8 cellular contexts compared by ENCODE assay signal in the genomic region with DNA sequence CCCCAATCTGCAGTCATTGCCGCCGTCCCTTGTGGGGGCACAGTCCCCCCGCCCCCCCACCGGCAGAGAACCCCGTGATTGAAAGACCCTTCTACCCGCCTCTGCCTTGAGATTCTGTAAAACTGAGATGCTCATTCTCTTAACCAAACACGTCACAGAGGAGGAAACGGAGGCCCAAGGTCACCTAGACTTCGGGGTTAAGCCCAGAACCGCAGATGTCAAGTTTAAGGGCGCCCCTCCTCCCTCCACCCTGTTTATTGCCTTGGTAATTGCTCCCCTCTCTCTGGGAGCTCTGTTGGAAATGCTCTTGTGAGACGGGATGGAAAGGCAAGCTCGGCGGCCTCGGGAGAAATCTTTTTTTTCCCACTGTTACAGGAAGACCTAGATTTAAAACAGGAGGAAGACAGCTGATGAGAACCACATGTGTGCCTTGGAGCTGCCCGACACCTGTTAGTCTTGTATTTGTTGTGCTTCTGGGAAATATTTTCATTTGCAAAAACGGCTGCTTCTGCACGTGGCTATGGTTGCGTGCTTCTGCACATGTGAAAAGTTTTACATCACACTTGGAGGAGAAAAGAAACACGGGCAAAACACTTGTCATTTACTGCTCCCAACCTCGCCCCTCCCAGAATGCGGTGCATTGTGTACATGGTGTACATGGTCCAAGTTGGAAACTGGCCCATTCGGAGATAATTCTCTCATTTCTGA. TPM values are rescaled to one million over a fixed set of nuclear protein-coding genes. Genes with fewer than 3 reads are reported as not detected.
A peak's percentile ranks its signal among the peaks of the same experiment; 100 is the strongest.
DNase-seq lines count a peak whose midpoint lies in the region; ATAC-seq and TF ChIP-seq lines count a peak whose summit lies in the region.

No MANE protein-coding gene starts in this region.

- TF ChIP-seq CTCF in HL-60 (IDR thresholded peaks at IDR 0.05; ENCODE audit: insufficient read depth, low read length) (no peak), epithelial cell of proximal tubule (conservative IDR thresholded peaks at IDR 0.05; ENCODE audit: low read depth, low read length) (no peak)

- peaks cover 36% of the 10 kb centered on the region for H3K4me1 Mint-ChIP-seq in T-helper 2 cell treated with Interferon-gamma antibody and Interleukin-4, amounts not matched to agents 5 μg/mL and 100 μg/mL, for 36 hours (ENCODE audit: low read depth)
- H3K4me1 Mint-ChIP-seq in naive thymus-derived CD8-positive, alpha-beta T cell: peaks cover 20 to 46% (median 42%) of the 10 kb centered on the region in 4 donors

- ATAC-seq in naive thymus-derived CD8-positive, alpha-beta T cell: peak; percentile 9 to 21
- ATAC-seq in GM19397 (IDR thresholded peaks at IDR 0.05; ENCODE audit: unreplicated experiment) (no peak), HG02759 (IDR thresholded peaks at IDR 0.05; ENCODE audit: unreplicated experiment) (no peak)

- peak overlapping the region; percentile 79 for H3K4me3 ChIP-seq in HL-60 (replicated peaks; ENCODE audit: insufficient read depth, low read length)
- H3K4me3 ChIP-seq in epithelial cell of proximal tubule (ENCODE audit: low read depth, low read length): peak overlapping the region; percentile 94

- POLR2A ChIA-PET in naive thymus-derived CD8-positive, alpha-beta T cell (lab: Charles Lee): interaction anchor here (1.2 to 4.4 kb wide), 9 partner anchors 9 to 133 kb away, joined by 3 to 40 read pairs (median 13); a partner anchor contains a TSS

- H3K27me3 ChIP-seq in HL-60 (ENCODE audit: insufficient read depth, poor library complexity, severe bottlenecking): no peaks in the 10 kb centered on the region

- peak overlapping the region; percentile 97 for H3K27ac ChIP-seq in HL-60 (replicated peaks)

- DNase-seq in Daoy (ENCODE audit: low read depth): peak; percentile 17
- DNase-seq in HL-60 (ENCODE audit: low read depth in 1 of 2, low spot score in 1 of 2): peak in 1 of 2 experiments; percentile 49
- no peak for DNase-seq in T-helper 2 cell treated with Interferon-gamma antibody and Interleukin-4, amounts not matched to agents 5 μg/mL and 100 μg/mL, for 36 hours (ENCODE audit: low spot score)
- DNase-seq in epithelial cell of proximal tubule (ENCODE audit: low read depth): no peak
- DNase-seq in naive thymus-derived CD8-positive, alpha-beta T cell: no peak
- DNase-seq in cerebellum (ENCODE audit: low spot score): no peak

- peak overlapping the region; percentile 100 for H3K27ac Mint-ChIP-seq in T-helper 2 cell treated with Interferon-gamma antibody and Interleukin-4, amounts not matched to agents 5 μg/mL and 100 μg/mL, for 36 hours
- peak overlapping the region; percentile 89 to 99 (median 98) for H3K27ac Mint-ChIP-seq in naive thymus-derived CD8-positive, alpha-beta T cell

- no peaks in the 10 kb centered on the region for H3K27me3 Mint-ChIP-seq in T-helper 2 cell treated with Interferon-gamma antibody and Interleukin-4, amounts not matched to agents 5 μg/mL and 100 μg/mL, for 36 hours (ENCODE audit: low read depth)
- no peaks in the 10 kb centered on the region for H3K27me3 Mint-ChIP-seq in naive thymus-derived CD8-positive, alpha-beta T cell

- peak overlapping the region; percentile 99 for H3K4me3 Mint-ChIP-seq in T-helper 2 cell treated with Interferon-gamma antibody and Interleukin-4, amounts not matched to agents 5 μg/mL and 100 μg/mL, for 36 hours
- H3K4me3 Mint-ChIP-seq in naive thymus-derived CD8-positive, alpha-beta T cell: peak overlapping the region; percentile 95 to 99 (median 96)

- no peaks in the 10 kb centered on the region for H3K9me3 Mint-ChIP-seq in T-helper 2 cell treated with Interferon-gamma antibody and Interleukin-4, amounts not matched to agents 5 μg/mL and 100 μg/mL, for 36 hours
- H3K9me3 Mint-ChIP-seq in naive thymus-derived CD8-positive, alpha-beta T cell: no peaks in the 10 kb centered on the region

- peaks cover 45% of the 10 kb centered on the region for H3K36me3 Mint-ChIP-seq in T-helper 2 cell treated with Interferon-gamma antibody and Interleukin-4, amounts not matched to agents 5 μg/mL and 100 μg/mL, for 36 hours (ENCODE audit: low read depth)
- peaks cover 0 to 30% (median 5%) of the 10 kb centered on the region in 3 donors for H3K36me3 Mint-ChIP-seq in naive thymus-derived CD8-positive, alpha-beta T cell

RNA-seq across cellular contexts. Expression of a gene that starts 1.1 kb away (rescaled TPM):
- total RNA-seq in Daoy (2014; rRNA removed; shearing (Covaris generic)): 5.1 and 6.2 TPM in 2 replicates
- total RNA-seq in epithelial cell of proximal tubule: 7.3 and 8.9 TPM in 2 replicates
- total RNA-seq in naive thymus-derived CD8-positive, alpha-beta T cell: 10 to 100 TPM; 16.5 to 18.5 TPM
- 1 to 10 TPM; 2.7 to 3.9 (median 3.1) TPM for polyA plus RNA-seq in naive thymus-derived CD8-positive, alpha-beta T cell
- 5.3 TPM for total RNA-seq in cerebellum

RNA-seq across cellular contexts. Expression of a gene that starts 30.8 kb away (rescaled TPM):
- 167 and 170 TPM in 2 replicates for total RNA-seq in Daoy (2014; rRNA removed; shearing (Covaris generic))
- total RNA-seq in epithelial cell of proximal tubule (96.2 and 131 TPM in 2 replicates), cerebellum (51.0 TPM)
- 100 to 1,000 TPM; 102 to 104 TPM for total RNA-seq in naive thymus-derived CD8-positive, alpha-beta T cell
- 10 to 100 TPM; 52.7 to 76.5 (median 63.9) TPM for polyA plus RNA-seq in naive thymus-derived CD8-positive, alpha-beta T cell

RNA-seq across cellular contexts. Expression of a gene that starts 31.8 kb away (rescaled TPM):
- 1.0 and 1.1 TPM in 2 replicates for total RNA-seq in Daoy (2014; rRNA removed; shearing (Covaris generic))
- 2.2 and 3.5 TPM in 2 replicates for total RNA-seq in epithelial cell of proximal tubule
- total RNA-seq in naive thymus-derived CD8-positive, alpha-beta T cell: 1 to 10 TPM; 1.5 to 2.5 TPM
- under 1 TPM in 2 of 3 donors, not detected in 1; 0.22 to 0.28 TPM for polyA plus RNA-seq in naive thymus-derived CD8-positive, alpha-beta T cell
- 11.3 TPM for total RNA-seq in cerebellum

RNA-seq across cellular contexts. Expression of a gene that starts 56.9 kb away (rescaled TPM):
- 25.4 and 30.6 TPM in 2 replicates for total RNA-seq in Daoy (2014; rRNA removed; shearing (Covaris generic))
- total RNA-seq in epithelial cell of proximal tubule: 26.9 and 33.0 TPM in 2 replicates
- 10 to 100 TPM; 31.5 to 34.2 TPM for total RNA-seq in naive thymus-derived CD8-positive, alpha-beta T cell
- 10 to 100 TPM; 13.6 to 22.3 (median 16.1) TPM for polyA plus RNA-seq in naive thymus-derived CD8-positive, alpha-beta T cell
- 29.9 TPM for total RNA-seq in cerebellum

Comparison
In these comparisons a context has a peak if more than half of its experiments do, and no peak if none do; other contexts are left out.
1. ATAC-seq: peak in naive thymus-derived CD8-positive, alpha-beta T cell (2 of 2); none in GM19397 (single experiment) and HG02759 (single experiment).